29 cellular contexts compared by ENCODE assay signal in genomic region chr2:134846213-134846612, GRCh38. TPM values are rescaled to one million over a fixed set of nuclear protein-coding genes. Genes with fewer than 3 reads are reported as not detected.
"Had no signal": no experiment of that assay in that cellular context is flagged by ENCODE, and none has a peak within 500 bp of the region (broad histone marks: within the 10 kb centered on the region; RNA-seq: fewer than 3 reads in every experiment).

No MANE protein-coding gene starts in this region.

- H3K36me3 Mint-ChIP-seq: mesothelial cell of epicardium had no signal

- H3K4me1 Mint-ChIP-seq: naive thymus-derived CD4-positive, alpha-beta T cell; neural crest cell; stimulated activated memory B cell treated with anti-CD40 and anti-IgM and Interleukin-4, amounts not matched to agents 10 μg/mL and 1 μg/mL and 100 μg/mL, for 72 hours; T-cell had no signal

- H3K27me3 Mint-ChIP-seq: stimulated activated memory B cell treated with anti-CD40 and anti-IgM and Interleukin-4, amounts not matched to agents 10 μg/mL and 1 μg/mL and 100 μg/mL, for 72 hours had no signal

- H3K4me3 ChIP-seq: esophagus muscularis mucosa, heart right ventricle, left ventricle myocardium inferior, pancreas, prostate gland, smooth muscle cell, stomach, suprapubic skin, tibial artery, upper lobe of right lung had no signal

- H3K27ac ChIP-seq: esophagus muscularis mucosa, foreskin keratinocyte, heart right ventricle, left ventricle myocardium inferior, pancreas, prostate gland, stomach, suprapubic skin, tibial artery, upper lobe of right lung had no signal

- H3K36me3 ChIP-seq: esophagus muscularis mucosa, heart right ventricle, left ventricle myocardium inferior, pancreas, prostate gland, stomach, suprapubic skin, tibial artery, upper lobe of right lung had no signal

- H3K9me3 Mint-ChIP-seq: neural crest cell; T-helper 2 cell treated with Interferon-gamma antibody and Interleukin-4, amounts not matched to agents 5 μg/mL and 100 μg/mL, for 36 hours had no signal

- FAIRE-seq: endothelial cell of umbilical vein, pancreas had no signal

- H3K4me3 Mint-ChIP-seq: mesothelial cell of epicardium; neural crest cell; stimulated activated memory B cell treated with anti-CD40 and anti-IgM and Interleukin-4, amounts not matched to agents 10 μg/mL and 1 μg/mL and 100 μg/mL, for 72 hours; T-cell; T-helper 2 cell treated with Interferon-gamma antibody and Interleukin-4, amounts not matched to agents 5 μg/mL and 100 μg/mL, for 36 hours had no signal

- H3K27me3 ChIP-seq: esophagus muscularis mucosa, foreskin keratinocyte, heart right ventricle, pancreas, stomach, suprapubic skin, tibial artery, upper lobe of right lung had no signal

- ATAC-seq: heart right ventricle; naive thymus-derived CD4-positive, alpha-beta T cell; pancreas; stimulated activated memory B cell treated with anti-CD40 and anti-IgM and Interleukin-4, amounts not matched to agents 10 μg/mL and 1 μg/mL and 100 μg/mL, for 72 hours; T-cell; upper lobe of right lung had no signal

- DNase-seq: activated CD4-positive, alpha-beta T cell treated with anti-CD3 and anti-CD28 coated beads for 4 hours; activated CD4-positive, alpha-beta T cell treated with anti-CD3 and anti-CD28 coated beads, Interleukin-2, amount 50 U/mL, for 4 hours; activated gamma-delta T cell treated with Interleukin-2 at 50 U/mL for 16 hours; activated naive CD4-positive, alpha-beta T cell treated with anti-CD3 and anti-CD28 coated beads, Interleukin-2, amount 50 U/mL, for 16 hours; central memory CD4-positive, alpha-beta T cell; heart right ventricle; left ventricle myocardium inferior; naive thymus-derived CD4-positive, alpha-beta T cell; nucleus accumbens; pancreas; stimulated activated CD4-positive, alpha-beta T cell treated with anti-CD3 and anti-CD28 coated beads, Interleukin-1b, Interleukin-23, amount 100 ng/mL, for 48 hours; stimulated activated CD4-positive, alpha-beta T cell treated with anti-CD3 and anti-CD28 coated beads, Interleukin-4, amount 100 ng/mL, for 4 hours; stimulated activated CD8-positive, alpha-beta memory T cell treated with anti-CD3 and anti-CD28 coated beads, Interleukin-4, amount 100 ng/mL, for 48 hours; stomach; T-cell; tibial artery; upper lobe of right lung had no signal

- H3K4me1 ChIP-seq: esophagus muscularis mucosa, foreskin keratinocyte, heart right ventricle, left ventricle myocardium inferior, pancreas, prostate gland, stomach, suprapubic skin, tibial artery, upper lobe of right lung had no signal

- H3K9me3 ChIP-seq: pancreas, prostate gland, upper lobe of right lung had no signal

- H3K27ac Mint-ChIP-seq: mesothelial cell of epicardium; naive thymus-derived CD4-positive, alpha-beta T cell; stimulated activated memory B cell treated with anti-CD40 and anti-IgM and Interleukin-4, amounts not matched to agents 10 μg/mL and 1 μg/mL and 100 μg/mL, for 72 hours; T-cell; T-helper 2 cell treated with Interferon-gamma antibody and Interleukin-4, amounts not matched to agents 5 μg/mL and 100 μg/mL, for 36 hours had no signal

RNA-seq across cellular contexts. Expression of gene ACMSD, which starts 7.8 kb away (rescaled TPM):
- total RNA-seq: endothelial cell of umbilical vein; esophagus muscularis mucosa; foreskin keratinocyte; heart right ventricle; kidney epithelial cell; left ventricle myocardium inferior; lung microvascular endothelial cell; mesothelial cell of epicardium; naive thymus-derived CD4-positive, alpha-beta T cell; neural crest cell; prostate gland; smooth muscle cell; stomach; upper lobe of right lung had no signal
- polyA plus RNA-seq: endothelial cell of umbilical vein; foreskin keratinocyte; heart right ventricle; naive thymus-derived CD4-positive, alpha-beta T cell; smooth muscle cell; stomach had no signal
